ENCODE assay signal across 7 cellular contexts in the genomic region with DNA sequence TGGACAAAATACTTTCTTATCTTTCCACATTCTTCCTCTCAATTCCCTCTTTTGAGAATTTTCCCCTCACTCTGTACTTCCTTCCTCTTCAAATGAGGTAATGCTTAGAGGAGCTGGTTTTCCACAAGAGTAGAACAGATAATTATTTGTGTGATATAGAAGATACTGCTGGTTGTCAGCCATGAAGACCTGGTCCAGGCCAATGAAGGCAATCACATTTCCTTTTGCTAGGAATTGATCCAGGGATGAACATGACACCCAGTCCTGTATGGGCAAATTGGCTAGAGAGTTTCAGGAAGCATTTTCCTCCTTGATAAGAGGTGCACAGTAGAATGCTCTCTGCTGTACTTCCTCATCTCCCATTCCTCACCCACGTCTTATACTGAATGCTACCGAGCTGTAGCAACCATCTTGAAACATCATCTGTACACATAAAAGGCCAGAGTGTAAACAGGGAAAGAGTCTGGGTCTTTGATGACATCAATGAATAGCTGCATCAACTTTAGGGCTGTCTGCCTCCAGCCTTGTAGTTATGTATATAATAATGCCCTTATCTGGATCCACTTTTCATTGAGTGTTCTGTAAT.
A peak's percentile ranks its signal among the peaks of the same experiment; 100 is the strongest.
DNase-seq lines count a peak whose midpoint lies in the region; ATAC-seq and TF ChIP-seq lines count a peak whose summit lies in the region.

No MANE protein-coding gene starts in this region.

- no peak overlapping the region for H3K4me3 Mint-ChIP-seq in mesothelial cell of epicardium

- H3K9me3 ChIP-seq in SJSA1 (replicated peaks), result no peaks in the 10 kb centered on the region

- peaks cover 5% of the 10 kb centered on the region for H3K4me1 Mint-ChIP-seq in mesothelial cell of epicardium

- peaks cover 43% of the 10 kb centered on the region for H3K4me1 ChIP-seq in SJSA1 (replicated peaks)

- H3K9me3 Mint-ChIP-seq in mesothelial cell of epicardium, result peaks cover 13% of the 10 kb centered on the region

- H3K4me3 ChIP-seq in SJSA1, result no peak overlapping the region

- peak overlapping the region; percentile 36 for H3K27ac Mint-ChIP-seq in mesothelial cell of epicardium

- DNase-seq in GDM1 (lab: John Stamatoyannopoulos, UW), result peak; percentile 21
- DNase-seq in SJSA1 (ENCODE audit: low read depth in 1 of 2, low spot score in 2 of 2), result no peak
- no peak for DNase-seq in mesothelial cell of epicardium (ENCODE audit: low spot score in 2 of 2, unreplicated experiment in 2 of 2)
- DNase-seq in RPMI8226, result no peak
- DNase-seq in DMS114 treated with DMSO at 0.1 percent for 48 hours (lab: John Stamatoyannopoulos, UW; ENCODE audit: unreplicated experiment), result no peak

- ATAC-seq in GM19395 (IDR thresholded peaks at IDR 0.05; ENCODE audit: unreplicated experiment), result peak; percentile 28
- no peak for ATAC-seq in HG03095 (IDR thresholded peaks at IDR 0.05; ENCODE audit: unreplicated experiment)

- H3K27me3 ChIP-seq in SJSA1 (replicated peaks), result no peaks in the 10 kb centered on the region

- H3K36me3 Mint-ChIP-seq in mesothelial cell of epicardium, result peaks cover 26% of the 10 kb centered on the region

- peaks cover 40% of the 10 kb centered on the region for H3K36me3 ChIP-seq in SJSA1

- H3K27ac ChIP-seq in SJSA1, result peak overlapping the region; percentile 58; the same call in 1 of the 2 replicates

- no peaks in the 10 kb centered on the region for H3K27me3 Mint-ChIP-seq in mesothelial cell of epicardium (ENCODE audit: low read depth)

- TF ChIP-seq CTCF in mesothelial cell of epicardium (IDR thresholded peaks at IDR 0.05; ENCODE audit: unreplicated experiment), result no peak
